Comparison of ENCODE assay signal across 10 cellular contexts in the genomic region with DNA sequence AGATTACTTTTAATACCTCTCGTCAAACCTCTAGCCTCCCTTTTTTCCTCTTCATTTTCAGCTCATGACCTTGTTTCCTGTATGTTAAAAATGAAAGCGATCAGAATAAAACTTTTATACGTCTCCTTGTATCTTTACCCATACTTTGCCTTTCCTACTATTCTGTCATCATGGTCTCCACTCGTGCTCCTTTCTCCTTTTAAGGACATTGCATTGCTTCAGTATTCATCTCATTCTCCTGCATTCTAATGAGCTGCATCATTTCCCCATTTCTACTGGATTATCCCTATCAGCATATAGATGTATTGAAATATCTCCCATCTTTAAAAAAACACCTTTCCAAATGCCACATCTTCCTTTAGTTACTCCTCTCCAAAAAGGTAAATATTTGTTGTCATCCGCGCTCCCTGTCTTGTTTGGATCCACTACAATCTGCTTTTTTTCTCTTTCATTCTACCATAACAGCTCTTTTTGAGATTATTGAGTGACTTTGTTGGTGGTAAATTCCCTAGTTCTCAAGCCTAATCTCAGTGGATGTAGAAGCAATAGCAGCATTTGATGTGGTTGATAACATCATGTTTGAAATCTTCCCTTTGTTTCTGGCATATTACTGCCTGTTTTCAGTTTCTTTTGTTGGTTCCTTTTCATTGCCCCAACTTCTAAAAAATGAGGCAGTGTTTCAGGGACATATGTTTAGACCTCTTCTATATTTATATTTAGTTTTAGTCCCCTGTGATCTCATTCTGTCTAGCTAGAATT. TPM values are rescaled to one million over a fixed set of nuclear protein-coding genes. Genes with fewer than 3 reads are reported as not detected.
DNase-seq lines count a peak whose midpoint lies in the region; ATAC-seq lines count a peak whose summit lies in the region.
"Had no signal": no experiment of that assay in that cellular context is flagged by ENCODE, and none has a peak within 500 bp of the region (broad histone marks: within the 10 kb centered on the region; RNA-seq: fewer than 3 reads in every experiment).

No MANE protein-coding gene starts in this region.

- peaks cover 90% of the 10 kb centered on the region for H3K4me1 Mint-ChIP-seq in activated T-cell treated with anti-CD3 and anti-CD28 coated beads, Interleukin-2, amount 50 U/mL, for 72 hours (ENCODE audit: low read depth)
- H3K4me1 Mint-ChIP-seq in activated CD8-positive, alpha-beta T cell treated with anti-CD3 and anti-CD28 coated beads, Interleukin-2, amount 10 ng/mL, durations not matched to agents 7 days and 5 days (ENCODE audit: low read depth) = peaks cover 83% of the 10 kb centered on the region
- H3K4me1 Mint-ChIP-seq in stimulated activated naive CD8-positive, alpha-beta T cell treated with anti-CD3 and anti-CD28 coated beads, Interleukin-15, Interleukin-2, amounts not matched to agents 100 ng/mL and 50 ng/mL, for 24 hours (ENCODE audit: low read depth) = peaks cover 93% of the 10 kb centered on the region

- H3K4me3 Mint-ChIP-seq in activated T-cell treated with anti-CD3 and anti-CD28 coated beads, Interleukin-2, amount 50 U/mL, for 72 hours = peak overlapping the region; percentile 80 to 89
- H3K4me3 Mint-ChIP-seq in activated CD8-positive, alpha-beta T cell treated with anti-CD3 and anti-CD28 coated beads, Interleukin-2, amount 10 ng/mL, durations not matched to agents 7 days and 5 days = peak overlapping the region; percentile 73
- H3K4me3 Mint-ChIP-seq in stimulated activated naive CD8-positive, alpha-beta T cell treated with anti-CD3 and anti-CD28 coated beads, Interleukin-15, Interleukin-2, amounts not matched to agents 100 ng/mL and 50 ng/mL, for 24 hours = peak overlapping the region; percentile 92

- peak; percentile 49 to 70 for ATAC-seq in activated T-cell treated with anti-CD3 and anti-CD28 coated beads, Interleukin-2, amount 50 U/mL, for 72 hours (replicated peaks in 1 of 2)
- ATAC-seq in HG02852 (IDR thresholded peaks at IDR 0.05; ENCODE audit: unreplicated experiment) (peak; percentile 33), GM18498 (IDR thresholded peaks at IDR 0.05; ENCODE audit: unreplicated experiment) (no peak)
- ATAC-seq in activated CD8-positive, alpha-beta T cell treated with anti-CD3 and anti-CD28 coated beads, Interleukin-2, amount 10 ng/mL, durations not matched to agents 7 days and 5 days = peak; percentile 34

- H3K9me3 Mint-ChIP-seq in activated T-cell treated with anti-CD3 and anti-CD28 coated beads, Interleukin-2, amount 50 U/mL, for 72 hours = no peaks in the 10 kb centered on the region
- no peaks in the 10 kb centered on the region for H3K9me3 Mint-ChIP-seq in activated CD8-positive, alpha-beta T cell treated with anti-CD3 and anti-CD28 coated beads, Interleukin-2, amount 10 ng/mL, durations not matched to agents 7 days and 5 days (ENCODE audit: insufficient read depth)
- H3K9me3 Mint-ChIP-seq in stimulated activated naive CD8-positive, alpha-beta T cell treated with anti-CD3 and anti-CD28 coated beads, Interleukin-15, Interleukin-2, amounts not matched to agents 100 ng/mL and 50 ng/mL, for 24 hours = no peaks in the 10 kb centered on the region

- no peak for DNase-seq in activated T-cell treated with anti-CD3 and anti-CD28 coated beads, Interleukin-2, amount 50 U/mL, for 72 hours
- no peak for DNase-seq in activated T-cell treated with anti-CD3 and anti-CD28 coated beads, Interleukin-2, amount 50 U/mL, for 1 hour
- DNase-seq in activated CD8-positive, alpha-beta T cell treated with anti-CD3 and anti-CD28 coated beads, Interleukin-2, amount 10 ng/mL, durations not matched to agents 7 days and 5 days = no peak
- DNase-seq in T1000 (lab: John Stamatoyannopoulos, UW) (no peak), ACHN (no peak)
- DNase-seq: NCI-H748 treated with DMSO at 0.1 percent for 48 hours, T-helper 9 cell had no signal

- H3K36me3 Mint-ChIP-seq in activated T-cell treated with anti-CD3 and anti-CD28 coated beads, Interleukin-2, amount 50 U/mL, for 72 hours (ENCODE audit: insufficient read depth in 2 of 2) = peaks cover 6% of the 10 kb centered on the region in 2 donors
- H3K36me3 Mint-ChIP-seq in activated CD8-positive, alpha-beta T cell treated with anti-CD3 and anti-CD28 coated beads, Interleukin-2, amount 10 ng/mL, durations not matched to agents 7 days and 5 days (ENCODE audit: low read depth) = peaks cover 44% of the 10 kb centered on the region
- H3K36me3 Mint-ChIP-seq in stimulated activated naive CD8-positive, alpha-beta T cell treated with anti-CD3 and anti-CD28 coated beads, Interleukin-15, Interleukin-2, amounts not matched to agents 100 ng/mL and 50 ng/mL, for 24 hours (ENCODE audit: low read depth) = peaks cover 21% of the 10 kb centered on the region

- CTCF ChIA-PET in activated CD8-positive, alpha-beta T cell treated with anti-CD3 and anti-CD28 coated beads, Interleukin-2, amount 10 ng/mL, durations not matched to agents 7 days and 5 days (lab: Charles Lee) = interaction anchor here (0.6 to 4.7 kb wide), 7 partner anchors 7 to 141 kb away, joined by 3 to 33 read pairs (median 6); a partner anchor contains a TSS

- in situ Hi-C loops in ACHN (cut with HindIII; ENCODE audit: low pct_ligation_motif_present, low pct_unique_long_range_greater_than_20kb, low sequenced_read_pairs) = no loop called here

- peak overlapping the region; percentile 94 for H3K27ac Mint-ChIP-seq in activated T-cell treated with anti-CD3 and anti-CD28 coated beads, Interleukin-2, amount 50 U/mL, for 72 hours
- H3K27ac Mint-ChIP-seq in activated CD8-positive, alpha-beta T cell treated with anti-CD3 and anti-CD28 coated beads, Interleukin-2, amount 10 ng/mL, durations not matched to agents 7 days and 5 days = peak overlapping the region; percentile 87
- H3K27ac Mint-ChIP-seq in stimulated activated naive CD8-positive, alpha-beta T cell treated with anti-CD3 and anti-CD28 coated beads, Interleukin-15, Interleukin-2, amounts not matched to agents 100 ng/mL and 50 ng/mL, for 24 hours = peak overlapping the region; percentile 100

- H3K27me3 Mint-ChIP-seq in activated T-cell treated with anti-CD3 and anti-CD28 coated beads, Interleukin-2, amount 50 U/mL, for 72 hours (ENCODE audit: low read depth) = no peaks in the 10 kb centered on the region
- H3K27me3 Mint-ChIP-seq in activated CD8-positive, alpha-beta T cell treated with anti-CD3 and anti-CD28 coated beads, Interleukin-2, amount 10 ng/mL, durations not matched to agents 7 days and 5 days (ENCODE audit: low read depth) = no peaks in the 10 kb centered on the region
- no peaks in the 10 kb centered on the region for H3K27me3 Mint-ChIP-seq in stimulated activated naive CD8-positive, alpha-beta T cell treated with anti-CD3 and anti-CD28 coated beads, Interleukin-15, Interleukin-2, amounts not matched to agents 100 ng/mL and 50 ng/mL, for 24 hours

- POLR2A ChIA-PET in activated CD8-positive, alpha-beta T cell treated with anti-CD3 and anti-CD28 coated beads, Interleukin-2, amount 10 ng/mL, durations not matched to agents 7 days and 5 days (lab: Charles Lee) = interaction anchor here (1.0 to 7.4 kb wide), 14 partner anchors 8 to 141 kb away, joined by 3 to 84 read pairs (median 6); a partner anchor contains a TSS

RNA-seq across cellular contexts. Expression of a gene that starts 8.7 kb away (rescaled TPM):
- total RNA-seq in activated T-cell treated with anti-CD3 and anti-CD28 coated beads, Interleukin-2, amount 50 U/mL, for 72 hours = 100 to 1,000 TPM; 147 to 151 TPM
- total RNA-seq in activated CD8-positive, alpha-beta T cell treated with anti-CD3 and anti-CD28 coated beads, Interleukin-2, amount 10 ng/mL, durations not matched to agents 7 days and 5 days = 100 to 1,000 TPM; 115 to 126 TPM
